14 cellular contexts compared by ENCODE assay signal in genomic region chrX:41518127-41518840, GRCh38.
DNase-seq lines count a peak whose midpoint lies in the region; ATAC-seq and TF ChIP-seq lines count a peak whose summit lies in the region.
"Had no signal": no experiment of that assay in that cellular context is flagged by ENCODE, and none has a peak within 500 bp of the region (broad histone marks: within the 10 kb centered on the region; RNA-seq: fewer than 3 reads in every experiment).

No MANE protein-coding gene starts in this region.

- peaks cover 10% of the 10 kb centered on the region for H3K36me3 Mint-ChIP-seq in CD4-positive, CD25-positive, alpha-beta regulatory T cell
- no peaks in the 10 kb centered on the region for H3K36me3 Mint-ChIP-seq in T-helper 17 cell (ENCODE audit: low read depth)
- H3K36me3 Mint-ChIP-seq in activated naive CD4-positive, alpha-beta T cell treated with anti-CD3 and anti-CD28 coated beads, Interleukin-2, amount 50 U/mL, for 72 hours = no peaks in the 10 kb centered on the region

- H3K4me3 ChIP-seq in CD4-positive, CD25-positive, alpha-beta regulatory T cell (ENCODE audit: low read depth, low read length) = no peak overlapping the region
- no peak overlapping the region for H3K4me3 ChIP-seq in adrenal gland
- H3K4me3 ChIP-seq: K562, lower lobe of right lung had no signal

- no peak for TF ChIP-seq POLR2A in adrenal gland (IDR thresholded peaks at IDR 0.05)

- DNase-seq in CD4-positive, CD25-positive, alpha-beta regulatory T cell = peak in 1 of 3 donors; percentile 38
- DNase-seq in T-helper 17 cell = no peak
- DNase-seq in activated naive CD4-positive, alpha-beta T cell treated with anti-CD3 and anti-CD28 coated beads, Interleukin-2, amount 50 U/mL, for 72 hours (ENCODE audit: low spot score in 2 of 2) = peak in 1 of 2 donors; percentile 10
- DNase-seq in stimulated activated CD4-positive, alpha-beta T cell treated with anti-CD3 and anti-CD28 coated beads, Interleukin-12 subunit alpha, Interleukin-12 subunit beta, amount 100 ng/mL, for 48 hours (ENCODE audit: low read depth in 2 of 3, low spot score in 1 of 3) = peak in 2 of 3 donors; percentile 23 to 35
- no peak for DNase-seq in middle frontal gyrus (ENCODE audit: extremely low spot score, low spot score)
- no peak for DNase-seq in HuH-7 (ENCODE audit: low spot score)
- DNase-seq in adrenal gland = no peak
- DNase-seq: DMS53; effector CD4-positive, alpha-beta T cell; lower lobe of right lung; NCI-H1417 treated with DMSO at 0.1 percent for 48 hours had no signal

- peak overlapping the region; percentile 23 for H3K27ac ChIP-seq in CD4-positive, CD25-positive, alpha-beta regulatory T cell (ENCODE audit: insufficient read depth, low read length, poor library complexity, severe bottlenecking)
- no peak overlapping the region for H3K27ac ChIP-seq in adrenal gland
- H3K27ac ChIP-seq: lower lobe of right lung had no signal

- WGBS in adrenal gland, 4 donors = 79 to 94% (median 86%) methylated on average over 7 to 9 of the region's 9 CpGs

- H3K27me3 Mint-ChIP-seq in CD4-positive, CD25-positive, alpha-beta regulatory T cell = no peaks in the 10 kb centered on the region
- no peaks in the 10 kb centered on the region for H3K27me3 Mint-ChIP-seq in T-helper 17 cell

- no peaks in the 10 kb centered on the region for H3K9me3 Mint-ChIP-seq in CD4-positive, CD25-positive, alpha-beta regulatory T cell
- H3K9me3 Mint-ChIP-seq in activated naive CD4-positive, alpha-beta T cell treated with anti-CD3 and anti-CD28 coated beads, Interleukin-2, amount 50 U/mL, for 72 hours = no peaks in the 10 kb centered on the region

- peak in 1 of 2 donors; percentile 25 for ATAC-seq in CD4-positive, CD25-positive, alpha-beta regulatory T cell (ENCODE audit: low read depth in 2 of 2)
- peak; percentile 56 for ATAC-seq in T-helper 17 cell
- ATAC-seq in activated naive CD4-positive, alpha-beta T cell treated with anti-CD3 and anti-CD28 coated beads, Interleukin-2, amount 50 U/mL, for 72 hours = peak; percentile 90 to 92
- ATAC-seq in HG03460 (IDR thresholded peaks at IDR 0.05; ENCODE audit: unreplicated experiment) = no peak
- ATAC-seq: K562, lower lobe of right lung had no signal

- intact Hi-C loops in adrenal gland (cut with DNase I) = no loop called here

- H3K27ac Mint-ChIP-seq in CD4-positive, CD25-positive, alpha-beta regulatory T cell = peak overlapping the region; percentile 53 to 71 (median 70)
- peak overlapping the region; percentile 67 for H3K27ac Mint-ChIP-seq in T-helper 17 cell
- no peak overlapping the region for H3K27ac Mint-ChIP-seq in activated naive CD4-positive, alpha-beta T cell treated with anti-CD3 and anti-CD28 coated beads, Interleukin-2, amount 50 U/mL, for 72 hours

- H3K4me3 Mint-ChIP-seq in CD4-positive, CD25-positive, alpha-beta regulatory T cell = peak overlapping the region in 1 of 4 donors; percentile 20
- no peak overlapping the region for H3K4me3 Mint-ChIP-seq in T-helper 17 cell

- TF ChIP-seq CTCF in adrenal gland (IDR thresholded peaks at IDR 0.05) = no peak

- no peaks in the 10 kb centered on the region for H3K9me3 ChIP-seq in CD4-positive, CD25-positive, alpha-beta regulatory T cell (ENCODE audit: control insufficient read depth in 2 of 2, low read length in 2 of 2)
- no peaks in the 10 kb centered on the region for H3K9me3 ChIP-seq in T-helper 17 cell (ENCODE audit: control insufficient read depth, low read length, poor library complexity, severe bottlenecking)
- H3K9me3 ChIP-seq in adrenal gland (replicated peaks in 1 of 3) = no peaks in the 10 kb centered on the region
- H3K9me3 ChIP-seq: lower lobe of right lung, SK-N-SH had no signal

- H3K4me1 ChIP-seq in CD4-positive, CD25-positive, alpha-beta regulatory T cell (ENCODE audit: control insufficient read depth, insufficient read depth, low read length, poor library complexity, severe bottlenecking) = peaks cover 5% of the 10 kb centered on the region
- H3K4me1 ChIP-seq in adrenal gland (replicated peaks in 1 of 2) = no peaks in the 10 kb centered on the region
- H3K4me1 ChIP-seq: lower lobe of right lung had no signal

- H3K4me1 Mint-ChIP-seq in CD4-positive, CD25-positive, alpha-beta regulatory T cell = peaks cover 10 to 44% (median 27%) of the 10 kb centered on the region in 4 donors
- H3K4me1 Mint-ChIP-seq in T-helper 17 cell = peaks cover 24% of the 10 kb centered on the region

- H3K36me3 ChIP-seq in CD4-positive, CD25-positive, alpha-beta regulatory T cell (ENCODE audit: control insufficient read depth, insufficient read depth, low read length) = peaks cover 23% of the 10 kb centered on the region
- H3K36me3 ChIP-seq in adrenal gland (replicated peaks in 1 of 2) = no peaks in the 10 kb centered on the region

- no peaks in the 10 kb centered on the region for H3K27me3 ChIP-seq in CD4-positive, CD25-positive, alpha-beta regulatory T cell (ENCODE audit: control insufficient read depth, insufficient read depth, low read length)
- peaks cover 6% of the 10 kb centered on the region for H3K27me3 ChIP-seq in adrenal gland

Comparison
In these comparisons a context has a peak if more than half of its experiments do, and no peak if none do; other contexts are left out.
1. DNase-seq: peak in stimulated activated CD4-positive, alpha-beta T cell treated with anti-CD3 and anti-CD28 coated beads, Interleukin-12 subunit alpha, Interleukin-12 subunit beta, amount 100 ng/mL, for 48 hours (2 of 3); none in T-helper 17 cell (0 of 3), middle frontal gyrus (single experiment), HuH-7 (single experiment) and adrenal gland (0 of 7).
2. H3K27ac Mint-ChIP-seq: peak in CD4-positive, CD25-positive, alpha-beta regulatory T cell (3 of 3) and T-helper 17 cell (single experiment); none in activated naive CD4-positive, alpha-beta T cell treated with anti-CD3 and anti-CD28 coated beads, Interleukin-2, amount 50 U/mL, for 72 hours (0 of 2).